In genomic region chr4:64975177-64975576, GRCh38 we compare ENCODE assay signal across 32 cellular contexts.
"Had no signal": no experiment of that assay in that cellular context is flagged by ENCODE, and none has a peak within 500 bp of the region (broad histone marks: within the 10 kb centered on the region; RNA-seq: fewer than 3 reads in every experiment).

No MANE protein-coding gene starts in this region.

- H3K27ac ChIP-seq: ascending aorta, cardiac muscle cell, VCaP had no signal

- H3K9me3 ChIP-seq: ascending aorta had no signal

- H3K27me3 ChIP-seq: ascending aorta, cardiac muscle cell had no signal

- ATAC-seq: activated CD8-positive, alpha-beta T cell treated with anti-CD3 and anti-CD28 coated beads for 36 hours; activated naive CD4-positive, alpha-beta T cell treated with anti-CD3 and anti-CD28 coated beads, Interleukin-2, amount 50 U/mL, for 72 hours; activated naive CD8-positive, alpha-beta T cell treated with anti-CD3 and anti-CD28 coated beads, Interleukin-2, amount 50 U/mL, for 24 hours; activated T-cell treated with anti-CD3 and anti-CD28 coated beads, Interleukin-2, amount 50 U/mL, for 4 hours; activated T-cell treated with anti-CD3 and anti-CD28 coated beads, Interleukin-2, amount 50 U/mL, for 72 hours; activated T-helper 17 cell treated with anti-CD3 and anti-CD28 coated beads, Interleukin-2, amount 50 U/mL, for 72 hours had no signal

- FAIRE-seq: bronchial epithelial cell, TTC549 had no signal

- DNase-seq: activated B cell treated with CpG ODN at 0.5 μM for 24 hours; activated CD4-positive, alpha-beta memory T cell treated with anti-CD3 and anti-CD28 coated beads for 36 hours; activated CD4-positive, alpha-beta T cell treated with anti-CD3 and anti-CD28 coated beads for 4 hours; activated CD4-positive, alpha-beta T cell treated with anti-CD3 and anti-CD28 coated beads, Interleukin-2, amount 10 ng/mL, durations not matched to agents 24 days and 14 days; activated CD4-positive, alpha-beta T cell treated with anti-CD3 and anti-CD28 coated beads, Interleukin-2, amount 50 U/mL, for 1 hour; activated CD4-positive, alpha-beta T cell treated with anti-CD3 and anti-CD28 coated beads, Interleukin-2, amount 50 U/mL, for 4 hours; activated CD4-positive, CD25-positive, alpha-beta regulatory T cell treated with anti-CD3 and anti-CD28 coated beads, Interleukin-2, amount 50 U/mL, for 72 hours; activated CD8-positive, alpha-beta memory T cell treated with anti-CD3 and anti-CD28 coated beads, Interleukin-2, amount 50 U/mL, for 4 hours; activated CD8-positive, alpha-beta T cell treated with anti-CD3 and anti-CD28 coated beads for 36 hours; activated effector memory CD4-positive, alpha-beta T cell treated with anti-CD3 and anti-CD28 coated beads, Interleukin-2, amount 50 U/mL, for 16 hours; activated gamma-delta T cell treated with Interleukin-2 at 50 U/mL for 16 hours; activated naive CD4-positive, alpha-beta T cell; activated naive CD4-positive, alpha-beta T cell treated with anti-CD3 and anti-CD28 coated beads for 36 hours; activated naive CD4-positive, alpha-beta T cell treated with anti-CD3 and anti-CD28 coated beads, Interleukin-2, amount 50 U/mL, for 16 hours; activated naive CD8-positive, alpha-beta T cell treated with anti-CD3 and anti-CD28 coated beads, Interleukin-2, amount 10 ng/mL, durations not matched to agents 7 days and 5 days; activated naive CD8-positive, alpha-beta T cell treated with anti-CD3 and anti-CD28 coated beads, Interleukin-2, amount 50 U/mL, for 24 hours; activated T-cell treated with anti-CD3 and anti-CD28 coated beads for 4 hours; activated T-cell treated with anti-CD3 and anti-CD28 coated beads, Interleukin-2, amount 50 U/mL, for 1 hour; activated T-cell treated with anti-CD3 and anti-CD28 coated beads, Interleukin-2, amount 50 U/mL, for 4 hours; activated T-cell treated with anti-CD3 and anti-CD28 coated beads, Interleukin-2, amount 50 U/mL, for 72 hours; amygdala; anterior cingulate cortex; caudate nucleus; cerebellar nuclear complex; T-helper 9 cell had no signal

- H3K4me3 ChIP-seq: ascending aorta, cardiac muscle cell had no signal

- H3K4me1 ChIP-seq: ascending aorta had no signal

- H3K36me3 ChIP-seq: ascending aorta, cardiac muscle cell had no signal
